22 cellular contexts compared by ENCODE assay signal in genomic region chr10:128420623-128421022, GRCh38.
"Had no signal": no experiment of that assay in that cellular context is flagged by ENCODE, and none has a peak within 500 bp of the region (broad histone marks: within the 10 kb centered on the region; RNA-seq: fewer than 3 reads in every experiment).

No MANE protein-coding gene starts in this region.

- H3K4me3 ChIP-seq: MG63 had no signal

- DNase-seq: KBM-7, MG63, NCI-H1092, NCI-H1105 treated with DMSO at 0.1 percent for 48 hours, NCI-H1417 treated with DMSO at 0.1 percent for 48 hours, NCI-H146, NCI-H187, NCI-H2029, NCI-H2081 treated with DMSO at 0.1 percent for 48 hours, NCI-H226, NCI-H446, NCI-H510A, NCI-H526, NCI-H82, PC-3, SHP77, SK-N-SH, SW 1271, T-cell had no signal

- ATAC-seq: Panc1, PC-3, T-cell had no signal

- H3K27ac ChIP-seq: HL-60, RWPE1 had no signal
